18 cellular contexts compared by ENCODE assay signal in genomic region chr12:42919691-42920090, GRCh38.
A peak's percentile ranks its signal among the peaks of the same experiment; 100 is the strongest.
DNase-seq lines count a peak whose midpoint lies in the region; ATAC-seq and TF ChIP-seq lines count a peak whose summit lies in the region.
"Had no signal": no experiment of that assay in that cellular context is flagged by ENCODE, and none has a peak within 500 bp of the region (broad histone marks: within the 10 kb centered on the region; RNA-seq: fewer than 3 reads in every experiment).

No MANE protein-coding gene starts in this region.

- H2BK120ac ChIP-seq in mesenchymal stem cell (ENCODE audit: low read depth, low read length): no peak overlapping the region

- H3K27me3 ChIP-seq in cardiac muscle cell (no peaks in the 10 kb centered on the region), mesenchymal stem cell (ENCODE audit: control insufficient read depth in 1 of 2, insufficient read depth in 1 of 2, low read length in 2 of 2) (no peaks in the 10 kb centered on the region)
- H3K27me3 ChIP-seq: BLaER1 treated with 17β-estradiol and CSF1 and Interleukin-3, amounts not matched to agents 10 nM and 100 nM had no signal

- no peak overlapping the region for H3K4me3 ChIP-seq in cardiac muscle cell
- H3K4me3 ChIP-seq in mesenchymal stem cell (ENCODE audit: insufficient read depth in 1 of 2, low read depth in 1 of 2, low read length in 2 of 2): no peak overlapping the region
- H3K4me3 ChIP-seq: BLaER1 treated with 17β-estradiol and CSF1 and Interleukin-3, amounts not matched to agents 10 nM and 100 nM had no signal

- no peak overlapping the region for H3K23ac ChIP-seq in mesenchymal stem cell (ENCODE audit: low read length in 2 of 2)

- no peak for DNase-seq in cardiac muscle cell (ENCODE audit: low read depth in 1 of 2, low spot score in 1 of 2)
- DNase-seq in Right ventricle myocardium inferior (ENCODE audit: missing footprints): no peak
- no peak for DNase-seq in mesenchymal stem cell
- DNase-seq in omental fat pad (ENCODE audit: low spot score): no peak
- DNase-seq in EL: no peak
- DNase-seq in Calu3: no peak
- DNase-seq in SKM-1 treated with dmso at 0.1 percent for 144 hours (lab: John Stamatoyannopoulos, UW; ENCODE audit: unreplicated experiment): no peak
- no peak for DNase-seq in left lobe of liver (ENCODE audit: low spot score)
- DNase-seq: 8988T; CD8-positive, alpha-beta T cell; DMS153; DMS79; GF-D8; H9 had no signal

- H3K36me3 Mint-ChIP-seq in Calu3 (ENCODE audit: insufficient read depth, unreplicated experiment): no peaks in the 10 kb centered on the region
- H3K36me3 Mint-ChIP-seq: CD8-positive, alpha-beta T cell; IgD-negative memory B cell had no signal

- H3K18ac ChIP-seq in mesenchymal stem cell (ENCODE audit: low read depth in 1 of 2, low read length in 2 of 2): no peak overlapping the region

- CTCF ChIA-PET in Calu3 (lab: Charles Lee): no interaction called here

- H3K79me1 ChIP-seq in mesenchymal stem cell (replicated peaks; ENCODE audit: low read length, poor library complexity, severe bottlenecking): no peaks in the 10 kb centered on the region

- no peak for TF ChIP-seq CTCF in cardiac muscle cell (IDR thresholded peaks at IDR 0.05; ENCODE audit: low read depth, low read length)
- no peak for TF ChIP-seq CTCF in omental fat pad (IDR thresholded peaks at IDR 0.05)
- no peak for TF ChIP-seq CTCF in Calu3 (IDR thresholded peaks at IDR 0.05; ENCODE audit: unreplicated experiment)

- no peak overlapping the region for H3K14ac ChIP-seq in mesenchymal stem cell (ENCODE audit: low read length in 2 of 2)

- no CpG with 5 or more reads among the region's 1 CpG for WGBS in mesenchymal stem cell

- intact Hi-C loops in Right ventricle myocardium inferior (cut with DNase I) (no loop called here), Calu3 (cut with micrococcal nuclease; ENCODE audit: unreplicated experiment) (loop anchor here (5.0 kb wide), 2 partner anchors 162 to 332 kb away; partner anchors contain the start of gene PRICKLE1)

- ATAC-seq in Right ventricle myocardium inferior (no peak), omental fat pad (ENCODE audit: low FRiP score) (peak; percentile 78), left lobe of liver (no peak)
- ATAC-seq: CD8-positive, alpha-beta T cell; HepG2 had no signal

- no peaks in the 10 kb centered on the region for H3K9me3 Mint-ChIP-seq in Calu3 (ENCODE audit: low read depth, unreplicated experiment)
- H3K9me3 Mint-ChIP-seq: CD8-positive, alpha-beta T cell; H9 had no signal

- peaks cover 56% of the 10 kb centered on the region for H3K4me1 ChIP-seq in cardiac muscle cell (ENCODE audit: low read depth)
- peaks cover 2% of the 10 kb centered on the region for H3K4me1 ChIP-seq in mesenchymal stem cell (ENCODE audit: control insufficient read depth, insufficient read depth, low read depth, low read length)
- H3K4me1 ChIP-seq: BLaER1 treated with 17β-estradiol and CSF1 and Interleukin-3, amounts not matched to agents 10 nM and 100 nM had no signal

- H3K27me3 Mint-ChIP-seq in Calu3 (ENCODE audit: unreplicated experiment): no peaks in the 10 kb centered on the region

- no peak overlapping the region for H2AFZ ChIP-seq in mesenchymal stem cell (ENCODE audit: low read depth, low read length)

- peaks cover 41% of the 10 kb centered on the region for H3K4me1 Mint-ChIP-seq in Calu3 (ENCODE audit: low read depth, unreplicated experiment)
- H3K4me1 Mint-ChIP-seq: B cell, H9, IgD-negative memory B cell had no signal

- H2AK5ac ChIP-seq in mesenchymal stem cell (ENCODE audit: low read length, severe bottlenecking): peak overlapping the region; percentile 39

- H3K4me3 Mint-ChIP-seq in Calu3 (ENCODE audit: low read depth, unreplicated experiment): no peak overlapping the region
- H3K4me3 Mint-ChIP-seq: B cell; CD8-positive, alpha-beta T cell; H9 had no signal

- no peak overlapping the region for H4K8ac ChIP-seq in mesenchymal stem cell (ENCODE audit: low read length)

- no peak overlapping the region for H3K4me2 ChIP-seq in mesenchymal stem cell (ENCODE audit: low read length, poor library complexity, severe bottlenecking)
- H3K4me2 ChIP-seq: BLaER1 treated with 17β-estradiol and CSF1 and Interleukin-3, amounts not matched to agents 10 nM and 100 nM had no signal

- BruUV-seq in Calu3 (replicated peaks; lab: Mats Ljungman, UMichigan): no TSS peak

- H2BK5ac ChIP-seq in mesenchymal stem cell (ENCODE audit: low read depth, low read length, poor library complexity, severe bottlenecking): no peak overlapping the region

- no peak overlapping the region for H3K27ac Mint-ChIP-seq in Calu3 (ENCODE audit: unreplicated experiment)
- H3K27ac Mint-ChIP-seq: B cell; CD8-positive, alpha-beta T cell; H9; IgD-negative memory B cell had no signal

- H3K9me3 ChIP-seq in cardiac muscle cell (ENCODE audit: low read depth): no peaks in the 10 kb centered on the region
- H3K9me3 ChIP-seq in mesenchymal stem cell (ENCODE audit: control insufficient read depth, low read length): no peaks in the 10 kb centered on the region
- H3K9me3 ChIP-seq: BLaER1 treated with 17β-estradiol and CSF1 and Interleukin-3, amounts not matched to agents 10 nM and 100 nM had no signal

- H2BK15ac ChIP-seq in mesenchymal stem cell (ENCODE audit: low read depth, poor library complexity, severe bottlenecking): no peak overlapping the region

- H3K9ac ChIP-seq in mesenchymal stem cell (ENCODE audit: low read length): no peak overlapping the region
- H3K9ac ChIP-seq: BLaER1 treated with 17β-estradiol and CSF1 and Interleukin-3, amounts not matched to agents 10 nM and 100 nM had no signal

- no peak overlapping the region for H4K91ac ChIP-seq in mesenchymal stem cell (ENCODE audit: low read length)

- H3K36me3 ChIP-seq in cardiac muscle cell (no peaks in the 10 kb centered on the region), mesenchymal stem cell (ENCODE audit: control insufficient read depth in 1 of 2, insufficient read depth in 2 of 2, low read depth in 1 of 2, low read length in 2 of 2) (no peaks in the 10 kb centered on the region)
- H3K36me3 ChIP-seq: BLaER1 treated with 17β-estradiol and CSF1 and Interleukin-3, amounts not matched to agents 10 nM and 100 nM had no signal

- no peak overlapping the region for H2BK12ac ChIP-seq in mesenchymal stem cell (ENCODE audit: low read length in 2 of 2)

- H3K27ac ChIP-seq in cardiac muscle cell (peak overlapping the region; percentile 4), mesenchymal stem cell (ENCODE audit: low read length, poor library complexity, severe bottlenecking) (no peak overlapping the region)
- H3K27ac ChIP-seq: BLaER1 treated with 17β-estradiol and CSF1 and Interleukin-3, amounts not matched to agents 10 nM and 100 nM had no signal

- peak overlapping the region in 1 of 2 experiments; percentile 39 for H3K4ac ChIP-seq in mesenchymal stem cell (ENCODE audit: low read depth in 1 of 2, low read length in 2 of 2)
